ENCODE assay signal across 1 cellular context in the genomic region with DNA sequence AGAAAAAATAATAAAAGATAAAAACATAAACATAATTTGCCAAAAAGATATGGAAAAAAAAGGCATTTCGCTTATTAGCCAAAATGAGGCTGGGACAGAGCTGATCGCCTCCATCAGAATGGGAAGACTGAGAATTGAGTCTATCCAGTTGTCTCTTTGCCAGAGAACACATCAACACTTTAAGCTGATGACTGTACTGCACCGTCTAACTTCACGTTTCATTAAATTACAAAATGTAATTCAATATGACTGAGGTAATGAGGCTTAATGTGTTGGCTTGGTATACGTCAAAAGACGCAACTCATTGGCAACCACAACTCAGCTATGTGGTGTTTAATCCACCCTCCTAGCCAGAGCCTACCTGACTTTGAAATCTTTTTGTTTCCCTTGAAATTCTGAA.
A peak's percentile ranks its signal among the peaks of the same experiment; 100 is the strongest.
TF ChIP-seq lines count a peak whose summit lies in the region.

No MANE protein-coding gene starts in this region.

TF ChIP-seq in HEK293, 187 proteins besides CTCF, POLR2A, EP300 and RAD21 (continued from another document and continues in another):
- TF ChIP-seq ZSCAN23 (tag by site-specific recombination; IDR thresholded peaks at IDR 0.05) (no peak), ZNF585B (tag by site-specific recombination; IDR thresholded peaks at IDR 0.05) (no peak), ZNF624 (tag by site-specific recombination; IDR thresholded peaks at IDR 0.05) (no peak), ZNF48 (tag by site-specific recombination; IDR thresholded peaks at IDR 0.05) (no peak), ZNF146 (tag by site-specific recombination; IDR thresholded peaks at IDR 0.05) (no peak), ZNF140 (tag by site-specific recombination; IDR thresholded peaks at IDR 0.05) (no peak), ZNF324 (tag by site-specific recombination; IDR thresholded peaks at IDR 0.05) (no peak), ZIC2 (tag by site-specific recombination; IDR thresholded peaks at IDR 0.05) (no peak), ZFP69B (tag by site-specific recombination; IDR thresholded peaks at IDR 0.05) (no peak), ZNF366 (tag by site-specific recombination; conservative IDR thresholded peaks at IDR 0.05) (peak; percentile 80), GLI4 (tag by site-specific recombination; IDR thresholded peaks at IDR 0.05) (no peak), ZFP3 (tag by site-specific recombination; IDR thresholded peaks at IDR 0.05; ENCODE audit: low read depth) (no peak), ZBTB48 (tag by site-specific recombination; IDR thresholded peaks at IDR 0.05) (no peak), ZNF157 (tag by site-specific recombination; IDR thresholded peaks at IDR 0.05) (no peak), WT1 (tag by site-specific recombination; IDR thresholded peaks at IDR 0.05) (peak; percentile 38; the same call in 1 of the 2 replicates), ZNF223 (tag by site-specific recombination; IDR thresholded peaks at IDR 0.05) (no peak), ZNF2 (tag by site-specific recombination; IDR thresholded peaks at IDR 0.05) (no peak), ZNF610 (tag by site-specific recombination; IDR thresholded peaks at IDR 0.05; ENCODE audit: borderline replicate concordance) (no peak), ZSCAN30 (tag by site-specific recombination; IDR thresholded peaks at IDR 0.05) (no peak), ZNF473 (tag by site-specific recombination; IDR thresholded peaks at IDR 0.05) (no peak), ZNF394 (tag by site-specific recombination; IDR thresholded peaks at IDR 0.05; ENCODE audit: borderline replicate concordance) (0 out of 2 replicates have a peak, but pooled peaks have one; percentile 36), BCL11B (tag by site-specific recombination; IDR thresholded peaks at IDR 0.05; ENCODE audit: low read depth) (no peak), ZNF776 (tag by site-specific recombination; IDR thresholded peaks at IDR 0.05; ENCODE audit: borderline replicate concordance) (no peak), ZNF37A (tag by site-specific recombination; IDR thresholded peaks at IDR 0.05) (no peak), ZNF423 (tag by site-specific recombination; IDR thresholded peaks at IDR 0.05) (no peak), ZNF660 (tag by site-specific recombination; IDR thresholded peaks at IDR 0.05) (no peak), ZEB2 (tag by site-specific recombination; IDR thresholded peaks at IDR 0.05) (peak; percentile 36; the same call in 1 of the 2 replicates), ZNF239 (tag by site-specific recombination; IDR thresholded peaks at IDR 0.05) (no peak), ZNF404 (tag by site-specific recombination; IDR thresholded peaks at IDR 0.05) (no peak), MEIS1 (CRISPR knock-in tag; IDR thresholded peaks at IDR 0.05; ENCODE audit: borderline replicate concordance) (no peak), SP3 (tag by site-specific recombination; IDR thresholded peaks at IDR 0.05) (no peak), ZNF391 (tag by site-specific recombination; IDR thresholded peaks at IDR 0.05; ENCODE audit: borderline replicate concordance, low read depth) (no peak), ZNF623 (tag by site-specific recombination; IDR thresholded peaks at IDR 0.05) (no peak), SETDB1 (IDR thresholded peaks at IDR 0.05; ENCODE audit: insufficient read length, low read length) (no peak), GFI1B (tag by site-specific recombination; IDR thresholded peaks at IDR 0.05) (no peak), ZNF558 (tag by site-specific recombination; IDR thresholded peaks at IDR 0.05) (no peak), ZNF777 (tag by site-specific recombination; IDR thresholded peaks at IDR 0.05; ENCODE audit: borderline replicate concordance) (no peak), ZNF19 (tag by site-specific recombination; IDR thresholded peaks at IDR 0.05; ENCODE audit: low read depth) (no peak), ZNF416 (tag by site-specific recombination; IDR thresholded peaks at IDR 0.05) (no peak), ZFP37 (tag by site-specific recombination; IDR thresholded peaks at IDR 0.05) (no peak), ZSCAN16 (tag by site-specific recombination; IDR thresholded peaks at IDR 0.05) (no peak), ZNF664 (tag by site-specific recombination; IDR thresholded peaks at IDR 0.05) (no peak)
- TF ChIP-seq, protein P1, sequence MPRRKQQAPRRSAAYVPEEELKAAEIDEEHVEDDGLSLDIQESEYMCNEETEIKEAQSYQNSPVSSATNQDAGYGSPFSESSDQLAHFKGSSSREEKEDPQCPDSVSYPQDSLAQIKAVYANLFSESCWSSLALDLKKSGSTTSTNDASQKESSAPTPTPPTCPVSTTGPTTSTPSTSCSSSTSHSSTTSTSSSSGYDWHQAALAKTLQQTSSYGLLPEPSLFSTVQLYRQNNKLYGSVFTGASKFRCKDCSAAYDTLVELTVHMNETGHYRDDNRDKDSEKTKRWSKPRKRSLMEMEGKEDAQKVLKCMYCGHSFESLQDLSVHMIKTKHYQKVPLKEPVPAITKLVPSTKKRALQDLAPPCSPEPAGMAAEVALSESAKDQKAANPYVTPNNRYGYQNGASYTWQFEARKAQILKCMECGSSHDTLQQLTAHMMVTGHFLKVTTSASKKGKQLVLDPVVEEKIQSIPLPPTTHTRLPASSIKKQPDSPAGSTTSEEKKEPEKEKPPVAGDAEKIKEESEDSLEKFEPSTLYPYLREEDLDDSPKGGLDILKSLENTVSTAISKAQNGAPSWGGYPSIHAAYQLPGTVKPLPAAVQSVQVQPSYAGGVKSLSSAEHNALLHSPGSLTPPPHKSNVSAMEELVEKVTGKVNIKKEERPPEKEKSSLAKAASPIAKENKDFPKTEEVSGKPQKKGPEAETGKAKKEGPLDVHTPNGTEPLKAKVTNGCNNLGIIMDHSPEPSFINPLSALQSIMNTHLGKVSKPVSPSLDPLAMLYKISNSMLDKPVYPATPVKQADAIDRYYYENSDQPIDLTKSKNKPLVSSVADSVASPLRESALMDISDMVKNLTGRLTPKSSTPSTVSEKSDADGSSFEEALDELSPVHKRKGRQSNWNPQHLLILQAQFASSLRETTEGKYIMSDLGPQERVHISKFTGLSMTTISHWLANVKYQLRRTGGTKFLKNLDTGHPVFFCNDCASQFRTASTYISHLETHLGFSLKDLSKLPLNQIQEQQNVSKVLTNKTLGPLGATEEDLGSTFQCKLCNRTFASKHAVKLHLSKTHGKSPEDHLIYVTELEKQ (tag by site-specific recombination; IDR thresholded peaks at IDR 0.05; ENCODE audit: borderline replicate concordance): no peak
- TF ChIP-seq, protein P2, sequence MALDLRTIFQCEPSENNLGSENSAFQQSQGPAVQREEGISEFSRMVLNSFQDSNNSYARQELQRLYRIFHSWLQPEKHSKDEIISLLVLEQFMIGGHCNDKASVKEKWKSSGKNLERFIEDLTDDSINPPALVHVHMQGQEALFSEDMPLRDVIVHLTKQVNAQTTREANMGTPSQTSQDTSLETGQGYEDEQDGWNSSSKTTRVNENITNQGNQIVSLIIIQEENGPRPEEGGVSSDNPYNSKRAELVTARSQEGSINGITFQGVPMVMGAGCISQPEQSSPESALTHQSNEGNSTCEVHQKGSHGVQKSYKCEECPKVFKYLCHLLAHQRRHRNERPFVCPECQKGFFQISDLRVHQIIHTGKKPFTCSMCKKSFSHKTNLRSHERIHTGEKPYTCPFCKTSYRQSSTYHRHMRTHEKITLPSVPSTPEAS (tag by site-specific recombination; IDR thresholded peaks at IDR 0.05): no peak
- TF ChIP-seq, protein P3, sequence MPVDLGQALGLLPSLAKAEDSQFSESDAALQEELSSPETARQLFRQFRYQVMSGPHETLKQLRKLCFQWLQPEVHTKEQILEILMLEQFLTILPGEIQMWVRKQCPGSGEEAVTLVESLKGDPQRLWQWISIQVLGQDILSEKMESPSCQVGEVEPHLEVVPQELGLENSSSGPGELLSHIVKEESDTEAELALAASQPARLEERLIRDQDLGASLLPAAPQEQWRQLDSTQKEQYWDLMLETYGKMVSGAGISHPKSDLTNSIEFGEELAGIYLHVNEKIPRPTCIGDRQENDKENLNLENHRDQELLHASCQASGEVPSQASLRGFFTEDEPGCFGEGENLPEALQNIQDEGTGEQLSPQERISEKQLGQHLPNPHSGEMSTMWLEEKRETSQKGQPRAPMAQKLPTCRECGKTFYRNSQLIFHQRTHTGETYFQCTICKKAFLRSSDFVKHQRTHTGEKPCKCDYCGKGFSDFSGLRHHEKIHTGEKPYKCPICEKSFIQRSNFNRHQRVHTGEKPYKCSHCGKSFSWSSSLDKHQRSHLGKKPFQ (tag by site-specific recombination; IDR thresholded peaks at IDR 0.05): no peak
- TF ChIP-seq, protein P4, sequence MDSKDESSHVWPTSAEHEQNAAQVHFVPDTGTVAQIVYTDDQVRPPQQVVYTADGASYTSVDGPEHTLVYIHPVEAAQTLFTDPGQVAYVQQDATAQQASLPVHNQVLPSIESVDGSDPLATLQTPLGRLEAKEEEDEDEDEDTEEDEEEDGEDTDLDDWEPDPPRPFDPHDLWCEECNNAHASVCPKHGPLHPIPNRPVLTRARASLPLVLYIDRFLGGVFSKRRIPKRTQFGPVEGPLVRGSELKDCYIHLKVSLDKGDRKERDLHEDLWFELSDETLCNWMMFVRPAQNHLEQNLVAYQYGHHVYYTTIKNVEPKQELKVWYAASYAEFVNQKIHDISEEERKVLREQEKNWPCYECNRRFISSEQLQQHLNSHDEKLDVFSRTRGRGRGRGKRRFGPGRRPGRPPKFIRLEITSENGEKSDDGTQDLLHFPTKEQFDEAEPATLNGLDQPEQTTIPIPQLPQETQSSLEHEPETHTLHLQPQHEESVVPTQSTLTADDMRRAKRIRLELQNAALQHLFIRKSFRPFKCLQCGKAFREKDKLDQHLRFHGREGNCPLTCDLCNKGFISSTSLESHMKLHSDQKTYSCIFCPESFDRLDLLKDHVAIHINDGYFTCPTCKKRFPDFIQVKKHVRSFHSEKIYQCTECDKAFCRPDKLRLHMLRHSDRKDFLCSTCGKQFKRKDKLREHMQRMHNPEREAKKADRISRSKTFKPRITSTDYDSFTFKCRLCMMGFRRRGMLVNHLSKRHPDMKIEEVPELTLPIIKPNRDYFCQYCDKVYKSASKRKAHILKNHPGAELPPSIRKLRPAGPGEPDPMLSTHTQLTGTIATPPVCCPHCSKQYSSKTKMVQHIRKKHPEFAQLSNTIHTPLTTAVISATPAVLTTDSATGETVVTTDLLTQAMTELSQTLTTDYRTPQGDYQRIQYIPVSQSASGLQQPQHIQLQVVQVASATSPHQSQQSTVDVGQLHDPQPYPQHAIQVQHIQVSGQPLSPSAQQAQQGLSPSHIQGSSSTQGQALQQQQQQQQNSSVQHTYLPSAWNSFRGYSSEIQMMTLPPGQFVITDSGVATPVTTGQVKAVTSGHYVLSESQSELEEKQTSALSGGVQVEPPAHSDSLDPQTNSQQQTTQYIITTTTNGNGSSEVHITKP (tag by site-specific recombination; IDR thresholded peaks at IDR 0.05): peak; percentile 32; the same call in 1 of the 2 replicates
- TF ChIP-seq, protein P5, sequence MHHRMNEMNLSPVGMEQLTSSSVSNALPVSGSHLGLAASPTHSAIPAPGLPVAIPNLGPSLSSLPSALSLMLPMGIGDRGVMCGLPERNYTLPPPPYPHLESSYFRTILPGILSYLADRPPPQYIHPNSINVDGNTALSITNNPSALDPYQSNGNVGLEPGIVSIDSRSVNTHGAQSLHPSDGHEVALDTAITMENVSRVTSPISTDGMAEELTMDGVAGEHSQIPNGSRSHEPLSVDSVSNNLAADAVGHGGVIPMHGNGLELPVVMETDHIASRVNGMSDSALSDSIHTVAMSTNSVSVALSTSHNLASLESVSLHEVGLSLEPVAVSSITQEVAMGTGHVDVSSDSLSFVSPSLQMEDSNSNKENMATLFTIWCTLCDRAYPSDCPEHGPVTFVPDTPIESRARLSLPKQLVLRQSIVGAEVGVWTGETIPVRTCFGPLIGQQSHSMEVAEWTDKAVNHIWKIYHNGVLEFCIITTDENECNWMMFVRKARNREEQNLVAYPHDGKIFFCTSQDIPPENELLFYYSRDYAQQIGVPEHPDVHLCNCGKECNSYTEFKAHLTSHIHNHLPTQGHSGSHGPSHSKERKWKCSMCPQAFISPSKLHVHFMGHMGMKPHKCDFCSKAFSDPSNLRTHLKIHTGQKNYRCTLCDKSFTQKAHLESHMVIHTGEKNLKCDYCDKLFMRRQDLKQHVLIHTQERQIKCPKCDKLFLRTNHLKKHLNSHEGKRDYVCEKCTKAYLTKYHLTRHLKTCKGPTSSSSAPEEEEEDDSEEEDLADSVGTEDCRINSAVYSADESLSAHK (tag by site-specific recombination; IDR thresholded peaks at IDR 0.05): no peak
- TF ChIP-seq, protein P6, sequence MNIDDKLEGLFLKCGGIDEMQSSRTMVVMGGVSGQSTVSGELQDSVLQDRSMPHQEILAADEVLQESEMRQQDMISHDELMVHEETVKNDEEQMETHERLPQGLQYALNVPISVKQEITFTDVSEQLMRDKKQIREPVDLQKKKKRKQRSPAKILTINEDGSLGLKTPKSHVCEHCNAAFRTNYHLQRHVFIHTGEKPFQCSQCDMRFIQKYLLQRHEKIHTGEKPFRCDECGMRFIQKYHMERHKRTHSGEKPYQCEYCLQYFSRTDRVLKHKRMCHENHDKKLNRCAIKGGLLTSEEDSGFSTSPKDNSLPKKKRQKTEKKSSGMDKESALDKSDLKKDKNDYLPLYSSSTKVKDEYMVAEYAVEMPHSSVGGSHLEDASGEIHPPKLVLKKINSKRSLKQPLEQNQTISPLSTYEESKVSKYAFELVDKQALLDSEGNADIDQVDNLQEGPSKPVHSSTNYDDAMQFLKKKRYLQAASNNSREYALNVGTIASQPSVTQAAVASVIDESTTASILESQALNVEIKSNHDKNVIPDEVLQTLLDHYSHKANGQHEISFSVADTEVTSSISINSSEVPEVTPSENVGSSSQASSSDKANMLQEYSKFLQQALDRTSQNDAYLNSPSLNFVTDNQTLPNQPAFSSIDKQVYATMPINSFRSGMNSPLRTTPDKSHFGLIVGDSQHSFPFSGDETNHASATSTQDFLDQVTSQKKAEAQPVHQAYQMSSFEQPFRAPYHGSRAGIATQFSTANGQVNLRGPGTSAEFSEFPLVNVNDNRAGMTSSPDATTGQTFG (tag by site-specific recombination; IDR thresholded peaks at IDR 0.05; ENCODE audit: borderline replicate concordance): no peak
- TF ChIP-seq, protein P7, sequence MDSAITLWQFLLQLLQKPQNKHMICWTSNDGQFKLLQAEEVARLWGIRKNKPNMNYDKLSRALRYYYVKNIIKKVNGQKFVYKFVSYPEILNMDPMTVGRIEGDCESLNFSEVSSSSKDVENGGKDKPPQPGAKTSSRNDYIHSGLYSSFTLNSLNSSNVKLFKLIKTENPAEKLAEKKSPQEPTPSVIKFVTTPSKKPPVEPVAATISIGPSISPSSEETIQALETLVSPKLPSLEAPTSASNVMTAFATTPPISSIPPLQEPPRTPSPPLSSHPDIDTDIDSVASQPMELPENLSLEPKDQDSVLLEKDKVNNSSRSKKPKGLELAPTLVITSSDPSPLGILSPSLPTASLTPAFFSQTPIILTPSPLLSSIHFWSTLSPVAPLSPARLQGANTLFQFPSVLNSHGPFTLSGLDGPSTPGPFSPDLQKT (IDR thresholded peaks at IDR 0.05; ENCODE audit: borderline replicate concordance, low read depth, low read length): no peak
- TF ChIP-seq, protein P8, sequence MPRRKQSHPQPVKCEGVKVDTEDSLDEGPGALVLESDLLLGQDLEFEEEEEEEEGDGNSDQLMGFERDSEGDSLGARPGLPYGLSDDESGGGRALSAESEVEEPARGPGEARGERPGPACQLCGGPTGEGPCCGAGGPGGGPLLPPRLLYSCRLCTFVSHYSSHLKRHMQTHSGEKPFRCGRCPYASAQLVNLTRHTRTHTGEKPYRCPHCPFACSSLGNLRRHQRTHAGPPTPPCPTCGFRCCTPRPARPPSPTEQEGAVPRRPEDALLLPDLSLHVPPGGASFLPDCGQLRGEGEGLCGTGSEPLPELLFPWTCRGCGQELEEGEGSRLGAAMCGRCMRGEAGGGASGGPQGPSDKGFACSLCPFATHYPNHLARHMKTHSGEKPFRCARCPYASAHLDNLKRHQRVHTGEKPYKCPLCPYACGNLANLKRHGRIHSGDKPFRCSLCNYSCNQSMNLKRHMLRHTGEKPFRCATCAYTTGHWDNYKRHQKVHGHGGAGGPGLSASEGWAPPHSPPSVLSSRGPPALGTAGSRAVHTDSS (tag by site-specific recombination; IDR thresholded peaks at IDR 0.05): 0 out of 2 replicates have a peak, but pooled peaks have one; percentile 4
